ENCODE assay signal across 21 cellular contexts in genomic region chr2:155442755-155443372, GRCh38.
DNase-seq lines count a peak whose midpoint lies in the region; ATAC-seq and TF ChIP-seq lines count a peak whose summit lies in the region.
"Had no signal": no experiment of that assay in that cellular context is flagged by ENCODE, and none has a peak within 500 bp of the region (broad histone marks: within the 10 kb centered on the region; RNA-seq: fewer than 3 reads in every experiment).

No MANE protein-coding gene starts in this region.

- H3K9me3 ChIP-seq in breast epithelium (peaks cover 0 to 3% of the 10 kb centered on the region in 2 donors), WERI-Rb-1 (ENCODE audit: severe bottlenecking) (no peaks in the 10 kb centered on the region)

- no peaks in the 10 kb centered on the region for H3K9me3 Mint-ChIP-seq in MCF 10A (ENCODE audit: unreplicated experiment)

- intact Hi-C loops in MCF 10A (cut with micrococcal nuclease): no loop called here
- intact Hi-C loops in breast epithelium (cut with DNase I; ENCODE audit: low total_unique reads): no loop called here

- H3K4me1 Mint-ChIP-seq in MCF 10A (ENCODE audit: insufficient read depth, unreplicated experiment): no peaks in the 10 kb centered on the region
- H3K4me1 Mint-ChIP-seq: IgD-negative memory B cell, naive B cell had no signal

- DNase-seq in MCF 10A (ENCODE audit: unreplicated experiment) (peak; percentile 82), breast epithelium (ENCODE audit: low spot score in 2 of 2) (no peak), RPMI7951 (ENCODE audit: low read depth) (peak; percentile 17), epithelial cell of prostate (ENCODE audit: low read depth, low spot score) (peak; percentile 44), KG1 (lab: John Stamatoyannopoulos, UW) (no peak), NCI-H82 treated with DMSO at 0.1 percent for 48 hours (lab: John Stamatoyannopoulos, UW; ENCODE audit: unreplicated experiment) (no peak), WERI-Rb-1 (no peak)
- DNase-seq: activated CD4-positive, alpha-beta T cell treated with anti-CD3 and anti-CD28 coated beads for 4 hours; activated CD8-positive, alpha-beta memory T cell treated with anti-CD3 and anti-CD28 coated beads, Interleukin-2, amount 50 U/mL, for 48 hours; activated naive CD4-positive, alpha-beta T cell treated with anti-CD3 and anti-CD28 coated beads for 36 hours; effector CD4-positive, alpha-beta T cell; GF-D8; naive B cell; NCI-H1417 treated with DMSO at 0.1 percent for 48 hours; NCI-H524 treated with DMSO at 0.1 percent for 48 hours; posterior cingulate gyrus; RPMI8226; stimulated activated naive CD4-positive, alpha-beta T cell had no signal

- no peaks in the 10 kb centered on the region for H3K27me3 ChIP-seq in breast epithelium
- no peaks in the 10 kb centered on the region for H3K27me3 ChIP-seq in WERI-Rb-1 (ENCODE audit: insufficient read depth, low read depth, severe bottlenecking)

- no peaks in the 10 kb centered on the region for H3K36me3 ChIP-seq in breast epithelium
- H3K36me3 ChIP-seq in WERI-Rb-1: no peaks in the 10 kb centered on the region

- H3K27ac ChIP-seq in breast epithelium (no peak overlapping the region), epithelial cell of prostate (peak overlapping the region; percentile 14), WERI-Rb-1 (no peak overlapping the region)

- POLR2A ChIA-PET in MCF 10A (lab: Yijun Ruan, JAX): interaction anchor here (0.5 kb wide), 1 partner anchor 900 kb away, joined by 3 read pairs; no protein-coding TSS in a partner anchor

- H3K4me3 ChIP-seq in breast epithelium (no peak overlapping the region), WERI-Rb-1 (ENCODE audit: low read depth, low read length) (no peak overlapping the region)

- H3K4me3 Mint-ChIP-seq in MCF 10A (ENCODE audit: unreplicated experiment): no peak overlapping the region
- H3K4me3 Mint-ChIP-seq: activated naive CD4-positive, alpha-beta T cell treated with anti-CD3 and anti-CD28 coated beads for 36 hours; IgD-negative memory B cell; naive B cell; T-helper 1 cell treated with Interleukin-12 subunit alpha and Interleukin-12 subunit beta and Interleukin-4 antibody, amounts not matched to agents 30 μg/mL and 1 μg/mL, for 36 hours had no signal

- no peaks in the 10 kb centered on the region for H3K36me3 Mint-ChIP-seq in MCF 10A (ENCODE audit: insufficient read depth, unreplicated experiment)
- H3K36me3 Mint-ChIP-seq: IgD-negative memory B cell, naive B cell had no signal

- H3K4me1 ChIP-seq in breast epithelium: no peaks in the 10 kb centered on the region

- ATAC-seq in HG03571 (IDR thresholded peaks at IDR 0.05; ENCODE audit: unreplicated experiment): no peak

- TF ChIP-seq CTCF in MCF 10A (IDR thresholded peaks at IDR 0.05; ENCODE audit: unreplicated experiment) (no peak), breast epithelium (IDR thresholded peaks at IDR 0.05) (no peak), WERI-Rb-1 (IDR thresholded peaks at IDR 0.05; ENCODE audit: low read depth, low read length) (no peak)

- no peak for TF ChIP-seq POLR2A in breast epithelium (IDR thresholded peaks at IDR 0.05)

- H3K27ac Mint-ChIP-seq in MCF 10A (ENCODE audit: low read depth, unreplicated experiment): no peak overlapping the region
- H3K27ac Mint-ChIP-seq: activated naive CD4-positive, alpha-beta T cell treated with anti-CD3 and anti-CD28 coated beads for 36 hours; IgD-negative memory B cell; naive B cell; T-helper 1 cell treated with Interleukin-12 subunit alpha and Interleukin-12 subunit beta and Interleukin-4 antibody, amounts not matched to agents 30 μg/mL and 1 μg/mL, for 36 hours had no signal

- no TSS peak for BruUV-seq in MCF 10A (replicated peaks; lab: Mats Ljungman, UMichigan)

- no peaks in the 10 kb centered on the region for H3K27me3 Mint-ChIP-seq in MCF 10A (ENCODE audit: insufficient read depth, unreplicated experiment)
- H3K27me3 Mint-ChIP-seq: IgD-negative memory B cell, naive B cell had no signal

- CTCF ChIA-PET in MCF 10A (lab: Yijun Ruan, JAX): no interaction called here

Comparison
In these comparisons a context has a peak if more than half of its experiments do, and no peak if none do; other contexts are left out.
1. DNase-seq: peak in MCF 10A (single experiment), RPMI7951 (single experiment) and epithelial cell of prostate (single experiment); none in breast epithelium (0 of 2), KG1 (single experiment), NCI-H82 treated with DMSO at 0.1 percent for 48 hours (single experiment) and WERI-Rb-1 (single experiment).